ENCODE assay signal across 22 cellular contexts in genomic region chr6:90415178-90415577, GRCh38.
DNase-seq lines count a peak whose midpoint lies in the region; ATAC-seq and TF ChIP-seq lines count a peak whose summit lies in the region.
"Had no signal": no experiment of that assay in that cellular context is flagged by ENCODE, and none has a peak within 500 bp of the region (broad histone marks: within the 10 kb centered on the region; RNA-seq: fewer than 3 reads in every experiment).

No MANE protein-coding gene starts in this region.

- H3K9me3 Mint-ChIP-seq in activated naive CD4-positive, alpha-beta T cell treated with anti-CD3 and anti-CD28 coated beads for 36 hours = no peaks in the 10 kb centered on the region
- H3K9me3 Mint-ChIP-seq in activated CD8-positive, alpha-beta T cell treated with anti-CD3 and anti-CD28 coated beads for 36 hours = no peaks in the 10 kb centered on the region
- H3K9me3 Mint-ChIP-seq in neural crest cell = peaks cover 3% of the 10 kb centered on the region
- H3K9me3 Mint-ChIP-seq: type B pancreatic cell had no signal

- peaks cover 2% of the 10 kb centered on the region for H3K36me3 Mint-ChIP-seq in activated naive CD4-positive, alpha-beta T cell treated with anti-CD3 and anti-CD28 coated beads for 36 hours (ENCODE audit: low read depth)
- peaks cover 1% of the 10 kb centered on the region for H3K36me3 Mint-ChIP-seq in activated CD8-positive, alpha-beta T cell treated with anti-CD3 and anti-CD28 coated beads for 36 hours (ENCODE audit: low read depth)
- H3K36me3 Mint-ChIP-seq in neural crest cell (ENCODE audit: low read depth) = no peaks in the 10 kb centered on the region
- H3K36me3 Mint-ChIP-seq: CD14-positive monocyte, type B pancreatic cell had no signal

- DNase-seq in activated naive CD4-positive, alpha-beta T cell treated with anti-CD3 and anti-CD28 coated beads for 36 hours = peak; percentile 66
- DNase-seq in activated naive CD4-positive, alpha-beta T cell (lab: John Stamatoyannopoulos, UW) = no peak
- peak; percentile 38 for DNase-seq in activated CD8-positive, alpha-beta T cell treated with anti-CD3 and anti-CD28 coated beads for 36 hours
- DNase-seq in neural crest cell (ENCODE audit: low read depth, low spot score) (no peak), NCI-H187 (lab: John Stamatoyannopoulos, UW) (no peak), glomerular visceral epithelial cell (ENCODE audit: extremely low spot score) (no peak)
- DNase-seq: activated CD4-positive, alpha-beta T cell treated with anti-CD3 and anti-CD28 coated beads for 1 hour; activated naive CD4-positive, alpha-beta T cell treated with Interleukin-2 at 50 U/mL for 16 hours; cerebellar nuclear complex; dorsolateral prefrontal cortex; GDM1; head of caudate nucleus; NCI-H1092 treated with DMSO at 0.1 percent for 48 hours; NCI-H2029; NCI-H446; SHP77 treated with DMSO at 0.1 percent for 48 hours; SW 1271 had no signal

- peaks cover 57% of the 10 kb centered on the region for H3K4me1 Mint-ChIP-seq in activated naive CD4-positive, alpha-beta T cell treated with anti-CD3 and anti-CD28 coated beads for 36 hours (ENCODE audit: low read depth)
- peaks cover 52% of the 10 kb centered on the region for H3K4me1 Mint-ChIP-seq in activated CD8-positive, alpha-beta T cell treated with anti-CD3 and anti-CD28 coated beads for 36 hours (ENCODE audit: low read depth)
- peaks cover 16% of the 10 kb centered on the region for H3K4me1 Mint-ChIP-seq in neural crest cell

- H3K36me3 ChIP-seq in KOPT-K1 (ENCODE audit: insufficient read depth, low read length) = no peaks in the 10 kb centered on the region
- H3K36me3 ChIP-seq: prostate gland had no signal

- no peaks in the 10 kb centered on the region for H3K27me3 Mint-ChIP-seq in activated naive CD4-positive, alpha-beta T cell treated with anti-CD3 and anti-CD28 coated beads for 36 hours (ENCODE audit: low read depth)
- no peaks in the 10 kb centered on the region for H3K27me3 Mint-ChIP-seq in activated CD8-positive, alpha-beta T cell treated with anti-CD3 and anti-CD28 coated beads for 36 hours
- no peaks in the 10 kb centered on the region for H3K27me3 Mint-ChIP-seq in neural crest cell (ENCODE audit: low read depth)

- POLR2A ChIA-PET in activated CD8-positive, alpha-beta T cell treated with anti-CD3 and anti-CD28 coated beads for 36 hours (lab: Charles Lee) = interaction anchor here (1.0 to 1.6 kb wide), 4 partner anchors 10 to 123 kb away, joined by 3 to 7 read pairs (median 4); no protein-coding TSS in a partner anchor

- intact Hi-C loops in activated naive CD4-positive, alpha-beta T cell treated with anti-CD3 and anti-CD28 coated beads for 36 hours (cut with micrococcal nuclease) = no loop called here
- intact Hi-C loops in activated CD8-positive, alpha-beta T cell treated with anti-CD3 and anti-CD28 coated beads for 36 hours (cut with micrococcal nuclease) = no loop called here

- peak overlapping the region; percentile 64 for H3K27ac ChIP-seq in KOPT-K1 (ENCODE audit: low read depth, low read length, poor library complexity, severe bottlenecking)
- H3K27ac ChIP-seq: dorsolateral prefrontal cortex, prostate gland had no signal

- CTCF ChIA-PET in activated naive CD4-positive, alpha-beta T cell treated with anti-CD3 and anti-CD28 coated beads for 36 hours (lab: Charles Lee) = interaction anchor here (0.8 to 7.1 kb wide), 7 partner anchors 10 to 64 kb away, joined by 3 to 36 read pairs (median 4); no protein-coding TSS in a partner anchor
- CTCF ChIA-PET in activated CD8-positive, alpha-beta T cell treated with anti-CD3 and anti-CD28 coated beads for 36 hours (lab: Charles Lee) = interaction anchor here (0.9 to 2.7 kb wide), 8 partner anchors 9 to 64 kb away, joined by 3 to 18 read pairs (median 5); no protein-coding TSS in a partner anchor

- peak overlapping the region; percentile 44 for H3K4me3 Mint-ChIP-seq in activated naive CD4-positive, alpha-beta T cell treated with anti-CD3 and anti-CD28 coated beads for 36 hours
- H3K4me3 Mint-ChIP-seq in activated CD8-positive, alpha-beta T cell treated with anti-CD3 and anti-CD28 coated beads for 36 hours = no peak overlapping the region
- H3K4me3 Mint-ChIP-seq in neural crest cell = no peak overlapping the region
- H3K4me3 Mint-ChIP-seq: CD14-positive monocyte, type B pancreatic cell had no signal

- TF ChIP-seq CTCF in activated CD8-positive, alpha-beta T cell treated with anti-CD3 and anti-CD28 coated beads for 36 hours (IDR thresholded peaks at IDR 0.05) = no peak
- no peak for TF ChIP-seq CTCF in neural crest cell (conservative IDR thresholded peaks at IDR 0.05)

- no peaks in the 10 kb centered on the region for H3K9me3 ChIP-seq in KOPT-K1 (ENCODE audit: insufficient read depth, low read length, poor library complexity, severe bottlenecking)
- H3K9me3 ChIP-seq: prostate gland had no signal

- no peak for ATAC-seq in activated CD8-positive, alpha-beta T cell treated with anti-CD3 and anti-CD28 coated beads for 36 hours
- no peak for ATAC-seq in HG03097 (IDR thresholded peaks at IDR 0.05; ENCODE audit: low FRiP score, unreplicated experiment)

- H3K27ac Mint-ChIP-seq in activated naive CD4-positive, alpha-beta T cell treated with anti-CD3 and anti-CD28 coated beads for 36 hours = peak overlapping the region; percentile 84
- H3K27ac Mint-ChIP-seq in activated CD8-positive, alpha-beta T cell treated with anti-CD3 and anti-CD28 coated beads for 36 hours = peak overlapping the region; percentile 56
- H3K27ac Mint-ChIP-seq in neural crest cell (ENCODE audit: unreplicated experiment) = peak overlapping the region; percentile 52
- H3K27ac Mint-ChIP-seq: type B pancreatic cell had no signal

Comparison
In these comparisons a context has a peak if more than half of its experiments do, and no peak if none do; other contexts are left out.
1. DNase-seq: peak in activated naive CD4-positive, alpha-beta T cell treated with anti-CD3 and anti-CD28 coated beads for 36 hours (single experiment) and activated CD8-positive, alpha-beta T cell treated with anti-CD3 and anti-CD28 coated beads for 36 hours (single experiment); none in activated naive CD4-positive, alpha-beta T cell (0 of 4), neural crest cell (single experiment), NCI-H187 (0 of 2) and glomerular visceral epithelial cell (single experiment).
2. Peak in every context shown above with its lines, with median percentiles within 50 percentile points of each other: H3K27ac Mint-ChIP-seq.